In the genomic region with DNA sequence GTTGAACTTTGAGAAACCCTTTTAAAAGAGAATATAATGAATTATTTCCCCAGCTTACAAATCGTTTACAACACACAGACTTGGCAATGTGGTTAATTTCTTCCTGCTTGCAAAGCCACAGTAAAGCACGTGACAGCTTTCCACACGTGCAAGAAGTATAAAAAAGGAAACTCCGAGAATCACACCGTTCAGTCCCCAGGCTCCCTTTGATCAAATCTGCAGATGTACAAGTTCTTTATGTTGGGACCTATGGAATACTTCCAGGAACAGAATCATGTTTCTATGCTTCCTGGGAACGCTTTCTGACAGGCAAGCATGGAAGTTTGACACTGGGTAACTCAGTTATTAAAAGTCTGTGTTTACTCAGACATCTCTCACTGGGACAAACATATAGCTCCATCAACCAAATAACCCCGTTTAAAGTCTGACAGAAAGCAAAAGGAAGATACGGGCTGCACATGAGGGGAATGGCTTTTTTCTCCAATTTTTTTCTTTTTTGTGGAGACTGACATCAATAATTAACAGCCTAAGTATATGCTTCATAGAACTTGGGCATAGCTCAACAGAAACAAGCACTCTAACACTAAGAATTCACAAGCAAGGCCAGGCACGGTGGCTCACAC, we compare ENCODE assay signal across 8 cellular contexts.
DNase-seq lines count a peak whose midpoint lies in the region; ATAC-seq, FAIRE-seq and TF ChIP-seq lines count a peak whose summit lies in the region.

No MANE protein-coding gene starts in this region.

- FAIRE-seq in GM18507 (lab: Jason Lieb, UNC) = peak; percentile 76

- H3K4me3 ChIP-seq in foreskin fibroblast (ENCODE audit: low read depth in 1 of 2, low read length in 2 of 2) = no peak overlapping the region

- no peak overlapping the region for H3K4me3 Mint-ChIP-seq in glutamatergic neuron (ENCODE audit: unreplicated experiment)

- H3K27me3 Mint-ChIP-seq in glutamatergic neuron (ENCODE audit: unreplicated experiment) = peaks cover 7% of the 10 kb centered on the region

- peak; percentile 78 for ATAC-seq in HG02759 (IDR thresholded peaks at IDR 0.05; ENCODE audit: unreplicated experiment)

- peaks cover 5% of the 10 kb centered on the region for H3K36me3 Mint-ChIP-seq in glutamatergic neuron (ENCODE audit: unreplicated experiment)

- H3K4me1 Mint-ChIP-seq in glutamatergic neuron (ENCODE audit: low read depth, unreplicated experiment) = no peaks in the 10 kb centered on the region

- intact Hi-C loops in posterior cingulate gyrus (cut with DNase I) = no loop called here

- DNase-seq in GM18507 (ENCODE audit: extremely low spot score, insufficient read length, low read depth) (no peak), SKM-1 treated with dmso at 0.1 percent for 144 hours (lab: John Stamatoyannopoulos, UW; ENCODE audit: unreplicated experiment) (peak; percentile 54), foreskin fibroblast (peak; percentile 20 to 53), DMS53 (lab: John Stamatoyannopoulos, UW) (no peak), dedifferentiated amniotic fluid mesenchymal stem cell (ENCODE audit: extremely low spot score) (no peak), glutamatergic neuron (no peak), posterior cingulate gyrus (no peak)

- TF ChIP-seq CTCF in foreskin fibroblast (IDR thresholded peaks at IDR 0.05; ENCODE audit: low read depth, low read length) = no peak
- no peak for TF ChIP-seq CTCF in glutamatergic neuron (IDR thresholded peaks at IDR 0.05; ENCODE audit: partially characterized antibody, unreplicated experiment)

- no peaks in the 10 kb centered on the region for H3K9me3 Mint-ChIP-seq in glutamatergic neuron (ENCODE audit: unreplicated experiment)

- no peak overlapping the region for H3K27ac Mint-ChIP-seq in glutamatergic neuron (ENCODE audit: unreplicated experiment)

Comparison
In these comparisons a context has a peak if more than half of its experiments do, and no peak if none do; other contexts are left out.
1. DNase-seq: peak in SKM-1 treated with dmso at 0.1 percent for 144 hours (single experiment) and foreskin fibroblast (2 of 2); none in GM18507 (single experiment), DMS53 (single experiment), dedifferentiated amniotic fluid mesenchymal stem cell (single experiment), glutamatergic neuron (single experiment) and posterior cingulate gyrus (0 of 10).